ENCODE assay signal across 21 cellular contexts in the genomic region with DNA sequence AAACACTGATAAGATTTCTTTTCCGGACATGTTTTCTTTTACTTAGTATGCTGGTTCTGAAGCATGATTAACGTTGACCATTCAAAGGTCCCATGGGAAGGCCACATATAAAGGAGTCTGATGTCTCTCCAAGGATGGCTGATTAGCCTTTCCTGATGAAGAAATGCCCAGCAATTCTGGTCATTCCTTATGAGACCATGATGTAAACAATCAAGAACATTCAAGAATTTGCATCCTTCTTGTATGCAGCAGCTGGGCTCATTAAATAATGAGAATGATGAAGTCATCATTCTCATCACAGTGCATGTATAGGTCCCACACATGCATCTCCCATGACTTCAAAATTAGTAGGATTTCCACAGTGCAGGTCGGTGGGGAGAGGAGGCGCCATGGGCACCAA.
"Had no signal": no experiment of that assay in that cellular context is flagged by ENCODE, and none has a peak within 500 bp of the region (broad histone marks: within the 10 kb centered on the region; RNA-seq: fewer than 3 reads in every experiment).

No MANE protein-coding gene starts in this region.

- H3K4me3 ChIP-seq: hepatocyte, left ventricle myocardium inferior, lung, pancreas, prostate gland, skin epidermis, suprapubic skin, thoracic aorta, tibial artery, upper lobe of right lung had no signal

- H3K4me1 ChIP-seq: pancreas, prostate gland, suprapubic skin, upper lobe of right lung had no signal

- DNase-seq: islet precursor cell; left ventricle myocardium inferior; midbrain; naive thymus-derived CD8-positive, alpha-beta T cell; nucleus accumbens; pancreas; posterior cingulate gyrus; retina; right cardiac atrium; stimulated activated CD4-positive, alpha-beta T cell treated with anti-CD3 and anti-CD28 coated beads, Interleukin-4, amount 100 ng/mL, for 24 hours; stimulated activated naive CD4-positive, alpha-beta T cell; tibial artery; trophoblast cell; upper lobe of right lung had no signal

- ATAC-seq: naive thymus-derived CD8-positive, alpha-beta T cell; pancreas; right cardiac atrium; stimulated activated effector memory CD8-positive, alpha-beta T cell treated with anti-CD3 and anti-CD28 coated beads, Interleukin-12 subunit alpha, Interleukin-12 subunit beta, amount 100 ng/mL, for 72 hours; upper lobe of right lung had no signal

- H3K27me3 ChIP-seq: hepatocyte, pancreas, suprapubic skin, tibial artery, upper lobe of right lung had no signal

- H3K36me3 ChIP-seq: pancreas, prostate gland, suprapubic skin, thoracic aorta had no signal

- H3K9me3 ChIP-seq: left ventricle myocardium inferior, pancreas, prostate gland, suprapubic skin, thoracic aorta, tibial artery, upper lobe of right lung had no signal

- H3K4me2 ChIP-seq: hepatocyte had no signal

- H3K27ac ChIP-seq: hepatocyte, left ventricle myocardium inferior, pancreas, prostate gland, skin epidermis, suprapubic skin, thoracic aorta, tibial artery, upper lobe of right lung had no signal

- H2AFZ ChIP-seq: hepatocyte had no signal
